In the genomic region with DNA sequence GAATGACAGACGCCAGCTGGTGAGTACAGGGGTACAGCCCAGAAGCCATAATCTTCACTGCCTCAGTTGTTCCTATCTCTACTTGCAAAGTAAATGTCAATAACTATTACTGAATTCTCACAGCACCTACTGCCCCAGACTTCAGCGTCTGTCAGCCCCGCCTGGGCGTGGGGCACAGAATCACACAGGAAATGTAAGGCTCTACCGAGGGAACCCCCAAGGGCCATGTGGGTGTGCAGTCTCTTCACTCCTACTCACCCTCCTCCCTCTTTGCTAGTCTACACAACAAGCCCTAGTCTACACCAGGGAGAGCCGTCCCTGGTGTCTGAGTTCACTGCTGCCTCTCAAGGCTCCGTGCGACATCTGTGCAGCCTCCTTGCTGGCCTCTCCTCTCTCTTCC, we compare ENCODE assay signal across 19 cellular contexts. TPM values are rescaled to one million over a fixed set of nuclear protein-coding genes. Genes with fewer than 3 reads are reported as not detected.
DNase-seq lines count a peak whose midpoint lies in the region; ATAC-seq and TF ChIP-seq lines count a peak whose summit lies in the region.
"Had no signal": no experiment of that assay in that cellular context is flagged by ENCODE, and none has a peak within 500 bp of the region (broad histone marks: within the 10 kb centered on the region; RNA-seq: fewer than 3 reads in every experiment).

No MANE protein-coding gene starts in this region.

- no peaks in the 10 kb centered on the region for H3K36me3 ChIP-seq in CD8-positive, alpha-beta memory T cell (ENCODE audit: insufficient read depth, low read length)

- H3K9me3 Mint-ChIP-seq in activated naive CD8-positive, alpha-beta T cell treated with anti-CD3 and anti-CD28 coated beads, Interleukin-2, amount 10 ng/mL, durations not matched to agents 7 days and 5 days: no peaks in the 10 kb centered on the region
- no peaks in the 10 kb centered on the region for H3K9me3 Mint-ChIP-seq in activated naive CD8-positive, alpha-beta T cell treated with anti-CD3 and anti-CD28 coated beads, Interleukin-2, amount 50 U/mL, for 24 hours
- H3K9me3 Mint-ChIP-seq in CD8-positive, alpha-beta memory T cell: no peaks in the 10 kb centered on the region
- H3K9me3 Mint-ChIP-seq in glutamatergic neuron (ENCODE audit: unreplicated experiment): peaks cover 9% of the 10 kb centered on the region
- H3K9me3 Mint-ChIP-seq: CD4-positive, alpha-beta memory T cell had no signal

- peaks cover 56% of the 10 kb centered on the region for H3K27me3 Mint-ChIP-seq in activated naive CD8-positive, alpha-beta T cell treated with anti-CD3 and anti-CD28 coated beads, Interleukin-2, amount 10 ng/mL, durations not matched to agents 7 days and 5 days
- peaks cover 69% of the 10 kb centered on the region for H3K27me3 Mint-ChIP-seq in activated naive CD8-positive, alpha-beta T cell treated with anti-CD3 and anti-CD28 coated beads, Interleukin-2, amount 50 U/mL, for 24 hours
- peaks cover 59 to 77% of the 10 kb centered on the region in 2 donors for H3K27me3 Mint-ChIP-seq in CD8-positive, alpha-beta memory T cell
- H3K27me3 Mint-ChIP-seq in glutamatergic neuron (ENCODE audit: unreplicated experiment): peaks cover 27% of the 10 kb centered on the region

- no peak for TF ChIP-seq CTCF in glutamatergic neuron (IDR thresholded peaks at IDR 0.05; ENCODE audit: partially characterized antibody, unreplicated experiment)

- H3K27me3 ChIP-seq in CD8-positive, alpha-beta memory T cell (ENCODE audit: insufficient read depth, low read length, poor library complexity, severe bottlenecking): peaks cover 47% of the 10 kb centered on the region

- POLR2A ChIA-PET in activated naive CD8-positive, alpha-beta T cell treated with anti-CD3 and anti-CD28 coated beads, Interleukin-2, amount 10 ng/mL, durations not matched to agents 7 days and 5 days (lab: Charles Lee): interaction anchor here (1.7 kb wide), 1 partner anchor 17 kb away, joined by 6 read pairs; no protein-coding TSS in a partner anchor
- POLR2A ChIA-PET in CD8-positive, alpha-beta memory T cell (lab: Charles Lee): no interaction called here

- peak; percentile 24 for ATAC-seq in activated naive CD8-positive, alpha-beta T cell treated with anti-CD3 and anti-CD28 coated beads, Interleukin-2, amount 10 ng/mL, durations not matched to agents 7 days and 5 days (ENCODE audit: low read depth)
- no peak for ATAC-seq in activated naive CD8-positive, alpha-beta T cell treated with anti-CD3 and anti-CD28 coated beads, Interleukin-2, amount 50 U/mL, for 24 hours
- ATAC-seq in HG03457 (IDR thresholded peaks at IDR 0.05; ENCODE audit: unreplicated experiment): no peak

- no peak overlapping the region for H3K4me3 ChIP-seq in CD8-positive, alpha-beta memory T cell (ENCODE audit: low read length)

- no peaks in the 10 kb centered on the region for H3K36me3 Mint-ChIP-seq in activated naive CD8-positive, alpha-beta T cell treated with anti-CD3 and anti-CD28 coated beads, Interleukin-2, amount 10 ng/mL, durations not matched to agents 7 days and 5 days
- peaks cover 2% of the 10 kb centered on the region for H3K36me3 Mint-ChIP-seq in activated naive CD8-positive, alpha-beta T cell treated with anti-CD3 and anti-CD28 coated beads, Interleukin-2, amount 50 U/mL, for 24 hours (ENCODE audit: low read depth)
- H3K36me3 Mint-ChIP-seq in CD8-positive, alpha-beta memory T cell: no peaks in the 10 kb centered on the region
- H3K36me3 Mint-ChIP-seq in glutamatergic neuron (ENCODE audit: unreplicated experiment): peaks cover 5% of the 10 kb centered on the region
- H3K36me3 Mint-ChIP-seq: CD4-positive, alpha-beta memory T cell had no signal

- H3K9me3 ChIP-seq in CD8-positive, alpha-beta memory T cell (ENCODE audit: low read length): no peaks in the 10 kb centered on the region

- no peak overlapping the region for H3K4me3 Mint-ChIP-seq in activated naive CD8-positive, alpha-beta T cell treated with anti-CD3 and anti-CD28 coated beads, Interleukin-2, amount 10 ng/mL, durations not matched to agents 7 days and 5 days
- no peak overlapping the region for H3K4me3 Mint-ChIP-seq in activated naive CD8-positive, alpha-beta T cell treated with anti-CD3 and anti-CD28 coated beads, Interleukin-2, amount 50 U/mL, for 24 hours
- H3K4me3 Mint-ChIP-seq in CD8-positive, alpha-beta memory T cell: peak overlapping the region in 2 of 7 donors; percentile 6 to 17
- H3K4me3 Mint-ChIP-seq in glutamatergic neuron (ENCODE audit: unreplicated experiment): no peak overlapping the region

- H3K4me1 ChIP-seq in CD8-positive, alpha-beta memory T cell (ENCODE audit: insufficient read depth, low read length): peaks cover 19% of the 10 kb centered on the region

- DNase-seq in activated naive CD8-positive, alpha-beta T cell treated with anti-CD3 and anti-CD28 coated beads, Interleukin-2, amount 10 ng/mL, durations not matched to agents 7 days and 5 days: no peak
- no peak for DNase-seq in activated naive CD8-positive, alpha-beta T cell treated with anti-CD3 and anti-CD28 coated beads, Interleukin-2, amount 50 U/mL, for 24 hours
- peak in 3 of 5 donors; percentile 27 to 47 (median 32) for DNase-seq in CD8-positive, alpha-beta memory T cell
- DNase-seq in glutamatergic neuron (no peak), HCEC 1CT (no peak)
- peak; percentile 13 to 14 for DNase-seq in stimulated activated CD8-positive, alpha-beta memory T cell treated with anti-CD3 and anti-CD28 coated beads, Interleukin-15, amount 100 ng/mL, for 4 hours (ENCODE audit: low read depth in 2 of 2)
- no peak for DNase-seq in activated effector memory CD4-positive, alpha-beta T cell treated with anti-CD3 and anti-CD28 coated beads, Interleukin-2, amount 50 U/mL, for 16 hours
- DNase-seq: AML-193, DND-41, GF-D8, GOT3, IMR-90, Kasumi-1, NCI-H1417 treated with DMSO at 0.1 percent for 48 hours, NCI-H2029, NCI-H2171 treated with DMSO at 0.1 percent for 48 hours, NCI-H774 had no signal

- no peak overlapping the region for H3K27ac Mint-ChIP-seq in activated naive CD8-positive, alpha-beta T cell treated with anti-CD3 and anti-CD28 coated beads, Interleukin-2, amount 10 ng/mL, durations not matched to agents 7 days and 5 days
- no peak overlapping the region for H3K27ac Mint-ChIP-seq in activated naive CD8-positive, alpha-beta T cell treated with anti-CD3 and anti-CD28 coated beads, Interleukin-2, amount 50 U/mL, for 24 hours
- peak overlapping the region in 4 of 8 donors; percentile 23 to 87 (median 34) for H3K27ac Mint-ChIP-seq in CD8-positive, alpha-beta memory T cell
- H3K27ac Mint-ChIP-seq in glutamatergic neuron (ENCODE audit: unreplicated experiment): peak overlapping the region; percentile 59

- H3K4me1 Mint-ChIP-seq in activated naive CD8-positive, alpha-beta T cell treated with anti-CD3 and anti-CD28 coated beads, Interleukin-2, amount 10 ng/mL, durations not matched to agents 7 days and 5 days: peaks cover 13% of the 10 kb centered on the region
- peaks cover 14% of the 10 kb centered on the region for H3K4me1 Mint-ChIP-seq in activated naive CD8-positive, alpha-beta T cell treated with anti-CD3 and anti-CD28 coated beads, Interleukin-2, amount 50 U/mL, for 24 hours
- peaks cover 20 to 27% (median 25%) of the 10 kb centered on the region in 3 donors for H3K4me1 Mint-ChIP-seq in CD8-positive, alpha-beta memory T cell
- H3K4me1 Mint-ChIP-seq in glutamatergic neuron (ENCODE audit: low read depth, unreplicated experiment): peaks cover 33% of the 10 kb centered on the region

- CTCF ChIA-PET in CD8-positive, alpha-beta memory T cell (lab: Charles Lee): no interaction called here

- no peak overlapping the region for H3K27ac ChIP-seq in CD8-positive, alpha-beta memory T cell (ENCODE audit: low read depth, low read length)

RNA-seq across cellular contexts. Expression of gene NPTX1, which starts 4.5 kb away (rescaled TPM):
- 1 to 10 TPM; 2.5 to 2.8 TPM for total RNA-seq in activated naive CD8-positive, alpha-beta T cell treated with anti-CD3 and anti-CD28 coated beads, Interleukin-2, amount 10 ng/mL, durations not matched to agents 7 days and 5 days
- 1 to 10 TPM in 1 of 2 experiments, under 1 TPM in 1; 0.93 to 1.2 TPM for total RNA-seq in CD8-positive, alpha-beta memory T cell
- not detected for polyA plus RNA-seq in CD8-positive, alpha-beta memory T cell
- total RNA-seq in glutamatergic neuron (ENCODE audit: unreplicated experiment): 18.1 TPM
- total RNA-seq: CD4-positive, alpha-beta memory T cell had no signal

RNA-seq across cellular contexts. Expression of gene ENDOV, which starts 57.0 kb away (rescaled TPM):
- total RNA-seq in activated naive CD8-positive, alpha-beta T cell treated with anti-CD3 and anti-CD28 coated beads, Interleukin-2, amount 10 ng/mL, durations not matched to agents 7 days and 5 days: 10 to 100 TPM; 17.8 to 23.1 TPM
- total RNA-seq in CD8-positive, alpha-beta memory T cell: 10 to 100 TPM; 12.4 to 16.8 TPM
- polyA plus RNA-seq in CD8-positive, alpha-beta memory T cell: 8.5 TPM
- total RNA-seq in glutamatergic neuron (ENCODE audit: unreplicated experiment): 42.1 TPM

Comparison
In these comparisons a context has a peak if more than half of its experiments do, and no peak if none do; other contexts are left out.
1. DNase-seq: peak in CD8-positive, alpha-beta memory T cell (3 of 5) and stimulated activated CD8-positive, alpha-beta memory T cell treated with anti-CD3 and anti-CD28 coated beads, Interleukin-15, amount 100 ng/mL, for 4 hours (2 of 2); none in activated naive CD8-positive, alpha-beta T cell treated with anti-CD3 and anti-CD28 coated beads, Interleukin-2, amount 10 ng/mL, durations not matched to agents 7 days and 5 days (single experiment), activated naive CD8-positive, alpha-beta T cell treated with anti-CD3 and anti-CD28 coated beads, Interleukin-2, amount 50 U/mL, for 24 hours (single experiment), glutamatergic neuron (single experiment), HCEC 1CT (single experiment) and activated effector memory CD4-positive, alpha-beta T cell treated with anti-CD3 and anti-CD28 coated beads, Interleukin-2, amount 50 U/mL, for 16 hours (single experiment).